In the genomic region with DNA sequence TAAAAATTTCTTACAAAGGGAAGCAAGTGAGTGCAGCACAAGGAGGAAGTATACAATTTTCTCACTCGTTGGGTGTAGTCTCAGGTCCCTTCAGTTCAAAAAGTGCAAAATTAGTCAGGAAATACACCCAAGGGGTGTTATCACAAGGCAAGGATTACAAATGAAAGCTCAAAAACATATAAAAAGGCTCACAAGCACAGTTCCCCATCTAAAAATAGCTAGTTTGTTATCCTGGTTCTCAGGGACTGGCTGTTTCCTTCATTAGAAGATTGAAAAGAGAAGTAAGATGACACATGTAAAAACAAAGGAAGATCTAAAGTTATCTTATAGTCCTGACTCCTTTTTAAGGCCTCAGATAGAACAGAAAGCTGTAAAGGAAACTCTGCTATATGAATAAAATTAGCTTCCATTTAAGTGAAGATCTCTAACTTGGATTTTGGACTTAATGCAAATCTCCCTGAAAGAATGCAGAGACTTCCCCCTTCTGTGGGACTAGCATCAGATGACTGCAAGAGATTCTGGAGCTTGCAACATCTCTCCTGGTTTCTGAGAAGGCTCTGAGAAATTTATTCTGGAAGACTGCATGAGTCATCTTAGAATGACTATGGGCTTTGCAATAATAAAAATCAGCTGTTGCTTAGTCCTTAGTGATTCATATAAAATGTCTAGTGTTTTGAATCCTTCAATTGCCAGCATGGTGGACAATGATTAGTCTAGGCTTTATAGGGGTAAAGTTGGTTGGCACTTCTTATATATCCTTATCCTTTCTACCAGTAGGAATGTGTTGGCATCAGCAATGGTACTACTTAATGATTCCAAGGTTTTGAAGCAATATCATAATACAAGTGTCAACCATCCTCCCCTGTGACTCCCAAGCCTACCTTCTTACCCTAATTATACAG, we compare ENCODE assay signal across 9 cellular contexts. TPM values are rescaled to one million over a fixed set of nuclear protein-coding genes. Genes with fewer than 3 reads are reported as not detected.
DNase-seq lines count a peak whose midpoint lies in the region; ATAC-seq, FAIRE-seq and TF ChIP-seq lines count a peak whose summit lies in the region.
"Had no signal": no experiment of that assay in that cellular context is flagged by ENCODE, and none has a peak within 500 bp of the region (broad histone marks: within the 10 kb centered on the region; RNA-seq: fewer than 3 reads in every experiment).

No MANE protein-coding gene starts in this region.

- peaks cover 20% of the 10 kb centered on the region for H3K4me1 ChIP-seq in foreskin keratinocyte

- no peak for FAIRE-seq in D721Med (lab: Jason Lieb, UNC)

- ATAC-seq in SK-N-SH treated with all-trans-retinoic acid at 6 μM for 48 hours (peak; percentile 93), foreskin keratinocyte (peak; percentile 94), HG03520 (IDR thresholded peaks at IDR 0.05; ENCODE audit: unreplicated experiment) (no peak), HG03460 (IDR thresholded peaks at IDR 0.05; ENCODE audit: unreplicated experiment) (no peak)

- TF ChIP-seq CTCF in foreskin keratinocyte (conservative IDR thresholded peaks at IDR 0.05) (no peak), GM13977 (IDR thresholded peaks at IDR 0.05; ENCODE audit: extremely low read depth, insufficient read depth, missing control alignments) (no peak), D721Med (IDR thresholded peaks at IDR 0.05; ENCODE audit: insufficient read depth, missing control alignments) (no peak)

- H3K27me3 ChIP-seq in foreskin keratinocyte = no peaks in the 10 kb centered on the region

- peak overlapping the region; percentile 65 for H3K27ac ChIP-seq in foreskin keratinocyte

- DNase-seq in ELR (ENCODE audit: low read depth) (peak; percentile 99), foreskin keratinocyte (peak; percentile 89 to 95), putamen (ENCODE audit: low spot score) (peak; percentile 63), GM13977 (ENCODE audit: low spot score) (no peak), D721Med (ENCODE audit: insufficient read length, low spot score) (no peak)

- in situ Hi-C loops in GM13977 (cut with MboI; ENCODE audit: low pct_unique_long_range_greater_than_20kb, low sequenced_read_pairs, unreplicated experiment) = loop anchor here (25.0 kb wide), 1 partner anchor 138 kb away; no protein-coding TSS in a partner anchor

TF ChIP-seq in SK-N-SH treated with all-trans-retinoic acid at 6 μM for 48 hours, 23 proteins besides CTCF, POLR2A, EP300 and RAD21:
- TF ChIP-seq CSRNP3 (CRISPR knock-in tag; IDR thresholded peaks at IDR 0.05) = no peak
- peak; percentile 32; the same call in 1 of the 2 replicates for TF ChIP-seq ZC3H10 (CRISPR knock-in tag; IDR thresholded peaks at IDR 0.05)

RNA-seq across cellular contexts. Expression of gene DAB2, which starts 25.4 kb away (rescaled TPM):
- 6.2 and 6.5 TPM in 2 replicates for total RNA-seq in foreskin keratinocyte
- 2.7 and 3.3 TPM in 2 replicates for polyA plus RNA-seq in foreskin keratinocyte

RNA-seq across cellular contexts. Expression of gene C9, which starts 35.1 kb away (rescaled TPM):
- not detected in 2 replicates for total RNA-seq in foreskin keratinocyte
- polyA plus RNA-seq in foreskin keratinocyte = not detected in 2 replicates
- polyA plus RNA-seq: esophagus had no signal

Comparison
In these comparisons a context has a peak if more than half of its experiments do, and no peak if none do; other contexts are left out.
1. DNase-seq: peak in ELR (single experiment), foreskin keratinocyte (2 of 2) and putamen (single experiment); none in GM13977 (single experiment) and D721Med (single experiment).
2. ATAC-seq: peak in SK-N-SH treated with all-trans-retinoic acid at 6 μM for 48 hours (single experiment) and foreskin keratinocyte (single experiment); none in HG03520 (single experiment) and HG03460 (single experiment).